Comparison of ENCODE assay signal across 12 cellular contexts in genomic region chr9:121358747-121359146, GRCh38. TPM values are rescaled to one million over a fixed set of nuclear protein-coding genes. Genes with fewer than 3 reads are reported as not detected.
DNase-seq lines count a peak whose midpoint lies in the region; ATAC-seq, FAIRE-seq and TF ChIP-seq lines count a peak whose summit lies in the region.
"Had no signal": no experiment of that assay in that cellular context is flagged by ENCODE, and none has a peak within 500 bp of the region (broad histone marks: within the 10 kb centered on the region; RNA-seq: fewer than 3 reads in every experiment).

No MANE protein-coding gene starts in this region.

- POLR2A ChIA-PET in activated CD4-positive, alpha-beta T cell treated with anti-CD3 and anti-CD28 coated beads for 36 hours (lab: Charles Lee), result no interaction called here
- POLR2A ChIA-PET in activated CD4-positive, alpha-beta memory T cell treated with anti-CD3 and anti-CD28 coated beads, Interleukin-2, amount 10 ng/mL, durations not matched to agents 7 days and 5 days (lab: Charles Lee), result interaction anchor here (1.0 to 2.6 kb wide), 7 partner anchors 8 to 157 kb away, joined by 3 to 8 read pairs (median 4); partner anchors contain the start of gene RAB14

- H3K27me3 Mint-ChIP-seq in activated CD4-positive, alpha-beta T cell treated with anti-CD3 and anti-CD28 coated beads for 36 hours, result no peaks in the 10 kb centered on the region
- H3K27me3 Mint-ChIP-seq in activated CD4-positive, alpha-beta memory T cell treated with anti-CD3 and anti-CD28 coated beads, Interleukin-2, amount 10 ng/mL, durations not matched to agents 7 days and 5 days, result no peaks in the 10 kb centered on the region

- H3K4me3 Mint-ChIP-seq in activated CD4-positive, alpha-beta T cell treated with anti-CD3 and anti-CD28 coated beads for 36 hours, result peak overlapping the region; percentile 7
- H3K4me3 Mint-ChIP-seq in activated CD4-positive, alpha-beta memory T cell treated with anti-CD3 and anti-CD28 coated beads, Interleukin-2, amount 10 ng/mL, durations not matched to agents 7 days and 5 days, result peak overlapping the region; percentile 61

- H3K27me3 ChIP-seq in thyroid gland, result no peaks in the 10 kb centered on the region
- H3K27me3 ChIP-seq: foreskin keratinocyte had no signal

- 66 to 82% methylated on average over 3 of the region's 3 CpGs for WGBS in thyroid gland, 2 donors

- H3K36me3 Mint-ChIP-seq in activated CD4-positive, alpha-beta T cell treated with anti-CD3 and anti-CD28 coated beads for 36 hours (ENCODE audit: low read depth), result peaks cover 8% of the 10 kb centered on the region
- H3K36me3 Mint-ChIP-seq in activated CD4-positive, alpha-beta memory T cell treated with anti-CD3 and anti-CD28 coated beads, Interleukin-2, amount 10 ng/mL, durations not matched to agents 7 days and 5 days (ENCODE audit: low read depth), result peaks cover 34% of the 10 kb centered on the region

- no peak overlapping the region for H3K4me3 ChIP-seq in thyroid gland (replicated peaks in 1 of 3)
- H3K4me3 ChIP-seq in kidney (ENCODE audit: low read length in 2 of 2), result no peak overlapping the region

- no peak for FAIRE-seq in kidney (lab: Jason Lieb, UNC)
- FAIRE-seq: GM12891 had no signal

- peaks cover 0 to 6% of the 10 kb centered on the region in 2 donors for H3K36me3 ChIP-seq in thyroid gland
- H3K36me3 ChIP-seq in kidney (ENCODE audit: control insufficient read depth in 1 of 2, insufficient read depth in 2 of 2, low read length in 2 of 2), result peaks cover 3 to 10% of the 10 kb centered on the region in 2 donors

- no peaks in the 10 kb centered on the region for H3K9me3 Mint-ChIP-seq in activated CD4-positive, alpha-beta T cell treated with anti-CD3 and anti-CD28 coated beads for 36 hours (ENCODE audit: low read depth)
- H3K9me3 Mint-ChIP-seq in activated CD4-positive, alpha-beta memory T cell treated with anti-CD3 and anti-CD28 coated beads, Interleukin-2, amount 10 ng/mL, durations not matched to agents 7 days and 5 days, result peaks cover 3% of the 10 kb centered on the region

- ATAC-seq in activated CD4-positive, alpha-beta T cell treated with anti-CD3 and anti-CD28 coated beads for 36 hours, result peak; percentile 34
- peak; percentile 37 for ATAC-seq in left lobe of liver
- ATAC-seq: foreskin keratinocyte had no signal

- no peak for TF ChIP-seq POLR2A in thyroid gland (IDR thresholded peaks at IDR 0.05)

- H3K9me3 ChIP-seq in thyroid gland (no peaks in the 10 kb centered on the region), kidney (ENCODE audit: control insufficient read depth in 1 of 2, low read length in 2 of 2) (no peaks in the 10 kb centered on the region)

- no peak overlapping the region for H3K9ac ChIP-seq in kidney (ENCODE audit: low read length in 2 of 2)

- peaks cover 46 to 63% of the 10 kb centered on the region in 2 donors for H3K4me1 ChIP-seq in thyroid gland
- H3K4me1 ChIP-seq in kidney (ENCODE audit: control insufficient read depth in 1 of 2, insufficient read depth in 1 of 2, low read depth in 1 of 2, low read length in 2 of 2), result peaks cover 10 to 28% of the 10 kb centered on the region in 2 donors

- peaks cover 49% of the 10 kb centered on the region for H3K4me1 Mint-ChIP-seq in activated CD4-positive, alpha-beta T cell treated with anti-CD3 and anti-CD28 coated beads for 36 hours
- peaks cover 76% of the 10 kb centered on the region for H3K4me1 Mint-ChIP-seq in activated CD4-positive, alpha-beta memory T cell treated with anti-CD3 and anti-CD28 coated beads, Interleukin-2, amount 10 ng/mL, durations not matched to agents 7 days and 5 days

- TF ChIP-seq CTCF in thyroid gland (IDR thresholded peaks at IDR 0.05) (no peak), kidney (IDR thresholded peaks at IDR 0.05; ENCODE audit: borderline replicate concordance, extremely low read depth, insufficient read depth) (no peak)

- peak overlapping the region; percentile 64 for H3K27ac Mint-ChIP-seq in activated CD4-positive, alpha-beta T cell treated with anti-CD3 and anti-CD28 coated beads for 36 hours
- peak overlapping the region; percentile 73 for H3K27ac Mint-ChIP-seq in activated CD4-positive, alpha-beta memory T cell treated with anti-CD3 and anti-CD28 coated beads, Interleukin-2, amount 10 ng/mL, durations not matched to agents 7 days and 5 days

- CTCF ChIA-PET in activated CD4-positive, alpha-beta T cell treated with anti-CD3 and anti-CD28 coated beads for 36 hours (lab: Charles Lee), result interaction anchor here (1.2 to 1.7 kb wide), 2 partner anchors 39 to 41 kb away, joined by 5 to 7 read pairs; no protein-coding TSS in a partner anchor
- CTCF ChIA-PET in activated CD4-positive, alpha-beta memory T cell treated with anti-CD3 and anti-CD28 coated beads, Interleukin-2, amount 10 ng/mL, durations not matched to agents 7 days and 5 days (lab: Charles Lee), result interaction anchor here (4.1 kb wide), 1 partner anchor 38 kb away, joined by 19 read pairs; no protein-coding TSS in a partner anchor

- intact Hi-C loops in activated CD4-positive, alpha-beta T cell treated with anti-CD3 and anti-CD28 coated beads for 36 hours (cut with DNase I, micrococcal nuclease), result no loop called here
- intact Hi-C loops in thyroid gland (cut with DNase I) (no loop called here), kidney (cut with DNase I) (no loop called here)

- H3K27ac ChIP-seq in thyroid gland, result peak overlapping the region; percentile 33 to 83 (median 82)
- H3K27ac ChIP-seq in kidney (ENCODE audit: low read depth in 2 of 2, low read length in 2 of 2), result peak overlapping the region in 1 of 2 donors; percentile 37
- H3K27ac ChIP-seq: foreskin keratinocyte had no signal

- DNase-seq in activated CD4-positive, alpha-beta T cell treated with anti-CD3 and anti-CD28 coated beads for 36 hours, result no peak
- no peak for DNase-seq in activated CD4-positive, alpha-beta T cell treated with anti-CD3 and anti-CD28 coated beads for 1 hour
- DNase-seq in activated CD4-positive, alpha-beta memory T cell treated with anti-CD3 and anti-CD28 coated beads, Interleukin-2, amount 10 ng/mL, durations not matched to agents 7 days and 5 days, result no peak
- no peak for DNase-seq in left lobe of liver (ENCODE audit: low spot score)
- DNase-seq in thyroid gland, result no peak
- no peak for DNase-seq in kidney
- no peak for DNase-seq in stimulated activated CD4-positive, alpha-beta T cell treated with anti-CD3 and anti-CD28 coated beads, Interleukin-4, amount 100 ng/mL, for 1 hour
- DNase-seq in NCI-H526 treated with DMSO at 0.1 percent for 48 hours (lab: John Stamatoyannopoulos, UW), result no peak
- DNase-seq: ACHN, foreskin keratinocyte, NCI-H1105 treated with DMSO at 0.1 percent for 48 hours had no signal

RNA-seq across cellular contexts. Expression of gene STOM, which starts 11.3 kb away (rescaled TPM):
- 10 to 100 TPM; 34.7 to 44.5 TPM for total RNA-seq in activated CD4-positive, alpha-beta T cell treated with anti-CD3 and anti-CD28 coated beads for 36 hours
- total RNA-seq in activated CD4-positive, alpha-beta memory T cell treated with anti-CD3 and anti-CD28 coated beads, Interleukin-2, amount 10 ng/mL, durations not matched to agents 7 days and 5 days, result 100 to 1,000 TPM; 101 to 104 TPM
- total RNA-seq in left lobe of liver (217 TPM), thyroid gland (100 to 1,000 TPM; 104 to 275 (median 142) TPM), kidney (229 TPM)
- polyA plus RNA-seq in kidney (ENCODE audit: insufficient read depth, low read depth, low replicate concordance), result 165 TPM
